In genomic region chr11:14522801-14523200, GRCh38 we compare ENCODE assay signal across 8 cellular contexts.
"Had no signal": no experiment of that assay in that cellular context is flagged by ENCODE, and none has a peak within 500 bp of the region (broad histone marks: within the 10 kb centered on the region; RNA-seq: fewer than 3 reads in every experiment).

No MANE protein-coding gene starts in this region.

- H2AFZ ChIP-seq: GM23248 had no signal

- H3K4me3 ChIP-seq: GM23248, HAP-1 had no signal

- H3K36me3 Mint-ChIP-seq: IgD-negative memory B cell had no signal

- H3K9me3 Mint-ChIP-seq: IgD-negative memory B cell had no signal

- FAIRE-seq: HTR-8/SVneo had no signal

- DNase-seq: GM23248, GOT3, H7, KG1 had no signal

- ATAC-seq: HCT116 had no signal

- H3K27ac ChIP-seq: GM23248 had no signal

- H3K4me3 Mint-ChIP-seq: IgD-negative memory B cell had no signal

- H3K9ac ChIP-seq: GM23248 had no signal

- H3K9me3 ChIP-seq: HAP-1 had no signal

- H3K27me3 Mint-ChIP-seq: IgD-negative memory B cell had no signal

- H3K27ac Mint-ChIP-seq: IgD-negative memory B cell had no signal
